Comparison of ENCODE assay signal across 12 cellular contexts in genomic region chr17:13931111-13931526, GRCh38.
A peak's percentile ranks its signal among the peaks of the same experiment; 100 is the strongest.
DNase-seq lines count a peak whose midpoint lies in the region; ATAC-seq and TF ChIP-seq lines count a peak whose summit lies in the region.
"Had no signal": no experiment of that assay in that cellular context is flagged by ENCODE, and none has a peak within 500 bp of the region (broad histone marks: within the 10 kb centered on the region; RNA-seq: fewer than 3 reads in every experiment).

No MANE protein-coding gene starts in this region.

- no peaks in the 10 kb centered on the region for H3K36me3 ChIP-seq in gastroesophageal sphincter

- H3K4me1 Mint-ChIP-seq in activated CD4-positive, alpha-beta T cell treated with anti-CD3 and anti-CD28 coated beads for 36 hours = no peaks in the 10 kb centered on the region
- H3K4me1 Mint-ChIP-seq in nephron progenitor cell = peaks cover 8% of the 10 kb centered on the region
- H3K4me1 Mint-ChIP-seq: neural crest cell had no signal

- CTCF ChIA-PET in activated CD4-positive, alpha-beta T cell treated with anti-CD3 and anti-CD28 coated beads for 36 hours (lab: Charles Lee) = interaction anchor here (0.7 to 1.3 kb wide), 2 partner anchors 12 to 364 kb away, joined by 3 to 4 read pairs; no protein-coding TSS in a partner anchor

- DNase-seq in GM04504 (ENCODE audit: low read depth) = peak; percentile 62
- peak; percentile 2 for DNase-seq in RPMI8226
- DNase-seq in putamen (ENCODE audit: low spot score) = peak; percentile 38
- DNase-seq in activated CD4-positive, alpha-beta T cell treated with anti-CD3 and anti-CD28 coated beads for 36 hours = no peak
- no peak for DNase-seq in NK-92 treated with Interleukin-12 subunit alpha and Interleukin-12 subunit beta, amount 100 ng/mL, for 24 hours (lab: John Stamatoyannopoulos, UW)
- no peak for DNase-seq in nephron progenitor cell
- DNase-seq: dermis blood vessel endothelial cell, H7 had no signal

- no peak for TF ChIP-seq POLR2A in gastroesophageal sphincter (IDR thresholded peaks at IDR 0.05)

- H3K4me3 Mint-ChIP-seq in activated CD4-positive, alpha-beta T cell treated with anti-CD3 and anti-CD28 coated beads for 36 hours = no peak overlapping the region
- H3K4me3 Mint-ChIP-seq in nephron progenitor cell = no peak overlapping the region
- H3K4me3 Mint-ChIP-seq: neural crest cell had no signal

- TF ChIP-seq EP300 in gastroesophageal sphincter (IDR thresholded peaks at IDR 0.05) = no peak

- POLR2A ChIA-PET in activated CD4-positive, alpha-beta T cell treated with anti-CD3 and anti-CD28 coated beads for 36 hours (lab: Charles Lee) = no interaction called here

- H3K27ac Mint-ChIP-seq in activated CD4-positive, alpha-beta T cell treated with anti-CD3 and anti-CD28 coated beads for 36 hours = no peak overlapping the region
- H3K27ac Mint-ChIP-seq in nephron progenitor cell = no peak overlapping the region

- peak overlapping the region in 2 of 4 donors; percentile 1 to 46 for H3K27ac ChIP-seq in gastroesophageal sphincter

- WGBS in gastroesophageal sphincter (ENCODE audit: low coverage in 1 of 2), 2 donors = 44 to 66% methylated on average over 1 to 2 of the region's 3 CpGs

- H3K9me3 Mint-ChIP-seq in activated CD4-positive, alpha-beta T cell treated with anti-CD3 and anti-CD28 coated beads for 36 hours (ENCODE audit: low read depth) = peaks cover 4% of the 10 kb centered on the region
- H3K9me3 Mint-ChIP-seq in nephron progenitor cell = peaks cover 27% of the 10 kb centered on the region

- H3K4me1 ChIP-seq in gastroesophageal sphincter = no peaks in the 10 kb centered on the region

- no peak overlapping the region for H3K4me3 ChIP-seq in gastroesophageal sphincter

- TF ChIP-seq CTCF in gastroesophageal sphincter (IDR thresholded peaks at IDR 0.05) = no peak
- no peak for TF ChIP-seq CTCF in nephron progenitor cell (IDR thresholded peaks at IDR 0.05)

- H3K27me3 Mint-ChIP-seq in activated CD4-positive, alpha-beta T cell treated with anti-CD3 and anti-CD28 coated beads for 36 hours = no peaks in the 10 kb centered on the region
- peaks cover 9% of the 10 kb centered on the region for H3K27me3 Mint-ChIP-seq in nephron progenitor cell (ENCODE audit: low read depth, poor library complexity)

- no peaks in the 10 kb centered on the region for H3K36me3 Mint-ChIP-seq in activated CD4-positive, alpha-beta T cell treated with anti-CD3 and anti-CD28 coated beads for 36 hours (ENCODE audit: low read depth)
- H3K36me3 Mint-ChIP-seq in nephron progenitor cell (ENCODE audit: low read depth) = peaks cover 29% of the 10 kb centered on the region

- intact Hi-C loops in activated CD4-positive, alpha-beta T cell treated with anti-CD3 and anti-CD28 coated beads for 36 hours (cut with DNase I, micrococcal nuclease) = no loop called here

- H3K9me3 ChIP-seq in gastroesophageal sphincter = no peaks in the 10 kb centered on the region

- ATAC-seq in gastroesophageal sphincter (peak; percentile 77), GM18907 (IDR thresholded peaks at IDR 0.05; ENCODE audit: unreplicated experiment) (no peak)
- ATAC-seq in activated CD4-positive, alpha-beta T cell treated with anti-CD3 and anti-CD28 coated beads for 36 hours = no peak
- ATAC-seq: activated CD4-positive, CD25-positive, alpha-beta regulatory T cell treated with anti-CD3 and anti-CD28 coated beads, Interleukin-2, amount 50 U/mL, for 24 hours had no signal

- H3K27me3 ChIP-seq in gastroesophageal sphincter = no peaks in the 10 kb centered on the region

Comparison
In these comparisons a context has a peak if more than half of its experiments do, and no peak if none do; other contexts are left out.
1. DNase-seq: peak in GM04504 (single experiment), RPMI8226 (single experiment) and putamen (single experiment); none in activated CD4-positive, alpha-beta T cell treated with anti-CD3 and anti-CD28 coated beads for 36 hours (single experiment), NK-92 treated with Interleukin-12 subunit alpha and Interleukin-12 subunit beta, amount 100 ng/mL, for 24 hours (single experiment) and nephron progenitor cell (single experiment).